ENCODE assay signal across 1 cellular context in the genomic region with DNA sequence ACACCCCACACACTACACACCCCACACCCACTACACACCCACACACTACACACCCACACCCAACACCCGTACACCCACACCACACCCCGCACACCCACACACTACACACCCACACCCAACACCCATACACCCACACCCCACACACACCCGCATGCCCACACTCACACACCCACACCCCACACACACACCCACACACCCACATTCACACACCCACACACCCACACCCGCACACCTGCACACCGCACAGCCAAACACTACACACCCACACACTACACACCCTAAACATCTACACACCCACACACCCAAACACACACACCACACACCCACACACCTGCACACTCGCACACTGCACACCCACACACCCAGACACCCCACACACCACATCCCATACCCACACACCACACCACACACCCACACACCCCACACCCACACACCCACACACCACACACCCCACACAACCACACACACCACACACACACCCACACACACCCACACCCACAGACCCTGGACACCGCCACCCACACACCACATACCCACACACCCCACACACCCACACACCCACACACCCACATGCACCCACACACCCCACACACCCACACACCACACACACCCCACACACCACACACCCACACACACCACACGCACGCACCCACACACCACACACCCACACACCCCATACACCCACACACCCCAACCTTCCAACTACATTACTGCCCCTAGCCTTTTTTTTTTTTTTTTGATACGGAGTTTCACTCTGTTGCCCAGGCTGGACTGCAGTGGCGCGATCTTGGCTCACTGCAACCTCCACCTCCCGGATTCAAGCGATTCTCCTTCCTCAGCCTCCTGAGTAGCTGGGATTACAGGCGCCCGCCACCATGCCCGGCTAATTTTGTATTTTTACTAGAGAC.
TF ChIP-seq lines count a peak whose summit lies in the region.

No MANE protein-coding gene starts in this region.

TF ChIP-seq in HepG2, 621 proteins besides CTCF, POLR2A, EP300 and RAD21:
- peak; percentile 43; the same call in 1 of the 2 replicates for TF ChIP-seq HNRNPL (IDR thresholded peaks at IDR 0.05; ENCODE audit: low read depth, low read length)
- no peak for TF ChIP-seq ZNF841 (CRISPR knock-in tag; IDR thresholded peaks at IDR 0.05; ENCODE audit: borderline replicate concordance)
- TF ChIP-seq ZNF543 (CRISPR knock-in tag; IDR thresholded peaks at IDR 0.05) = no peak
- no peak for TF ChIP-seq IRX3 (CRISPR knock-in tag; IDR thresholded peaks at IDR 0.05; ENCODE audit: borderline replicate concordance, low read depth)
- TF ChIP-seq, protein P1, sequence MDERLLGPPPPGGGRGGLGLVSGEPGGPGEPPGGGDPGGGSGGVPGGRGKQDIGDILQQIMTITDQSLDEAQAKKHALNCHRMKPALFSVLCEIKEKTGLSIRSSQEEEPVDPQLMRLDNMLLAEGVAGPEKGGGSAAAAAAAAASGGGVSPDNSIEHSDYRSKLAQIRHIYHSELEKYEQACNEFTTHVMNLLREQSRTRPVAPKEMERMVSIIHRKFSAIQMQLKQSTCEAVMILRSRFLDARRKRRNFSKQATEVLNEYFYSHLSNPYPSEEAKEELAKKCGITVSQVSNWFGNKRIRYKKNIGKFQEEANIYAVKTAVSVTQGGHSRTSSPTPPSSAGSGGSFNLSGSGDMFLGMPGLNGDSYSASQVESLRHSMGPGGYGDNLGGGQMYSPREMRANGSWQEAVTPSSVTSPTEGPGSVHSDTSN (CRISPR knock-in tag; IDR thresholded peaks at IDR 0.05) = no peak
- 0 out of 2 replicates have a peak, but pooled peaks have one; percentile 42 for TF ChIP-seq PCBP1 (IDR thresholded peaks at IDR 0.05; ENCODE audit: borderline replicate concordance, low read depth, low read length)
- no peak for TF ChIP-seq ARNT (IDR thresholded peaks at IDR 0.05)
- TF ChIP-seq NFE2L1 (CRISPR knock-in tag; IDR thresholded peaks at IDR 0.05; ENCODE audit: borderline replicate concordance) = no peak
- TF ChIP-seq MBD4 (IDR thresholded peaks at IDR 0.05; ENCODE audit: borderline replicate concordance, low read length) = no peak
- no peak for TF ChIP-seq ZIK1 (CRISPR knock-in tag; IDR thresholded peaks at IDR 0.05; ENCODE audit: borderline replicate concordance, low read depth)
- no peak for TF ChIP-seq ZNF577 (CRISPR knock-in tag; IDR thresholded peaks at IDR 0.05; ENCODE audit: borderline replicate concordance, low read depth)
- TF ChIP-seq, protein P2, sequence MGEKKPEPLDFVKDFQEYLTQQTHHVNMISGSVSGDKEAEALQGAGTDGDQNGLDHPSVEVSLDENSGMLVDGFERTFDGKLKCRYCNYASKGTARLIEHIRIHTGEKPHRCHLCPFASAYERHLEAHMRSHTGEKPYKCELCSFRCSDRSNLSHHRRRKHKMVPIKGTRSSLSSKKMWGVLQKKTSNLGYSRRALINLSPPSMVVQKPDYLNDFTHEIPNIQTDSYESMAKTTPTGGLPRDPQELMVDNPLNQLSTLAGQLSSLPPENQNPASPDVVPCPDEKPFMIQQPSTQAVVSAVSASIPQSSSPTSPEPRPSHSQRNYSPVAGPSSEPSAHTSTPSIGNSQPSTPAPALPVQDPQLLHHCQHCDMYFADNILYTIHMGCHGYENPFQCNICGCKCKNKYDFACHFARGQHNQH (CRISPR knock-in tag; IDR thresholded peaks at IDR 0.05) = no peak
